1 cellular context compared by ENCODE assay signal in the genomic region with DNA sequence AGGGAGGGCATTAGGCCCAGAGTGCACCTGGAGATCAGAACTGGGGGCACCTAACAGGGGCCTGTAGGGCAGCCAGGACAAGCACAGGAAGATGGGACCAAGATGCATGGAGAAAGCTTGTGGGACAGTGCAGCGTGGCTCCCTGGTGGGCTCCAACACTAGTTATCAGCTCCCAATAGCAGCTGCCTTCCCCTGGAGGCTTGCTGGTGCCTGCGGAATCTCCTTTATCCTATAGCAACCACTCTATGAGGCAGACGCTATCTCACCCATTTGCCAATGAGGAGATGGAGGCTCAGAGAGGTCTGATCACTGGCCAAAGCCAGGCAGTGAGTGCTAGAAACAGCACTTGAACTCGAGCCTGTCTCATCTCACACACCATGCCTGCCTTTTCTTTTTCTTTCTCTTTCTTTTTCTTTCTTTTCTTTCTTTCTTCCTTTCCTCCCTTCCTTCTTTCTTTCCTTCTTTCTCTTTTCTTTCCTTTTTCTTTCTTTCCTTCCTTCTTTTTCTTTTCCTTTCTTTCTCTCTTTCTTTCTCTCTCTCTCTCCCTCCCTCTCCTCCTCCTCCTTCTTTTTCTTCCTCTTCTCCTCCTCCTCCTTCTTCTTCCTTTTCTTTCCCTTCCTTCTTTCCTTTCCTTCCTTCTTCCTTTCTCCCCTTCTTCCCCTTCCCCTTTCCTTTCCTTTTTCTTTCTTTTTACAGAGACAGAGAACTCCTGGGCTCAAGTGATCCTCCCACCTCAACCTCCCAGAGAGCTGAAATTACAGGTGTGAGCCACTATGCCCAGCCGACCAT.
TF ChIP-seq lines count a peak whose summit lies in the region.

No MANE protein-coding gene starts in this region.

TF ChIP-seq in GM23338, 12 proteins besides CTCF, POLR2A, EP300 and RAD21 (continued from another document):
- TF ChIP-seq, protein P1, sequence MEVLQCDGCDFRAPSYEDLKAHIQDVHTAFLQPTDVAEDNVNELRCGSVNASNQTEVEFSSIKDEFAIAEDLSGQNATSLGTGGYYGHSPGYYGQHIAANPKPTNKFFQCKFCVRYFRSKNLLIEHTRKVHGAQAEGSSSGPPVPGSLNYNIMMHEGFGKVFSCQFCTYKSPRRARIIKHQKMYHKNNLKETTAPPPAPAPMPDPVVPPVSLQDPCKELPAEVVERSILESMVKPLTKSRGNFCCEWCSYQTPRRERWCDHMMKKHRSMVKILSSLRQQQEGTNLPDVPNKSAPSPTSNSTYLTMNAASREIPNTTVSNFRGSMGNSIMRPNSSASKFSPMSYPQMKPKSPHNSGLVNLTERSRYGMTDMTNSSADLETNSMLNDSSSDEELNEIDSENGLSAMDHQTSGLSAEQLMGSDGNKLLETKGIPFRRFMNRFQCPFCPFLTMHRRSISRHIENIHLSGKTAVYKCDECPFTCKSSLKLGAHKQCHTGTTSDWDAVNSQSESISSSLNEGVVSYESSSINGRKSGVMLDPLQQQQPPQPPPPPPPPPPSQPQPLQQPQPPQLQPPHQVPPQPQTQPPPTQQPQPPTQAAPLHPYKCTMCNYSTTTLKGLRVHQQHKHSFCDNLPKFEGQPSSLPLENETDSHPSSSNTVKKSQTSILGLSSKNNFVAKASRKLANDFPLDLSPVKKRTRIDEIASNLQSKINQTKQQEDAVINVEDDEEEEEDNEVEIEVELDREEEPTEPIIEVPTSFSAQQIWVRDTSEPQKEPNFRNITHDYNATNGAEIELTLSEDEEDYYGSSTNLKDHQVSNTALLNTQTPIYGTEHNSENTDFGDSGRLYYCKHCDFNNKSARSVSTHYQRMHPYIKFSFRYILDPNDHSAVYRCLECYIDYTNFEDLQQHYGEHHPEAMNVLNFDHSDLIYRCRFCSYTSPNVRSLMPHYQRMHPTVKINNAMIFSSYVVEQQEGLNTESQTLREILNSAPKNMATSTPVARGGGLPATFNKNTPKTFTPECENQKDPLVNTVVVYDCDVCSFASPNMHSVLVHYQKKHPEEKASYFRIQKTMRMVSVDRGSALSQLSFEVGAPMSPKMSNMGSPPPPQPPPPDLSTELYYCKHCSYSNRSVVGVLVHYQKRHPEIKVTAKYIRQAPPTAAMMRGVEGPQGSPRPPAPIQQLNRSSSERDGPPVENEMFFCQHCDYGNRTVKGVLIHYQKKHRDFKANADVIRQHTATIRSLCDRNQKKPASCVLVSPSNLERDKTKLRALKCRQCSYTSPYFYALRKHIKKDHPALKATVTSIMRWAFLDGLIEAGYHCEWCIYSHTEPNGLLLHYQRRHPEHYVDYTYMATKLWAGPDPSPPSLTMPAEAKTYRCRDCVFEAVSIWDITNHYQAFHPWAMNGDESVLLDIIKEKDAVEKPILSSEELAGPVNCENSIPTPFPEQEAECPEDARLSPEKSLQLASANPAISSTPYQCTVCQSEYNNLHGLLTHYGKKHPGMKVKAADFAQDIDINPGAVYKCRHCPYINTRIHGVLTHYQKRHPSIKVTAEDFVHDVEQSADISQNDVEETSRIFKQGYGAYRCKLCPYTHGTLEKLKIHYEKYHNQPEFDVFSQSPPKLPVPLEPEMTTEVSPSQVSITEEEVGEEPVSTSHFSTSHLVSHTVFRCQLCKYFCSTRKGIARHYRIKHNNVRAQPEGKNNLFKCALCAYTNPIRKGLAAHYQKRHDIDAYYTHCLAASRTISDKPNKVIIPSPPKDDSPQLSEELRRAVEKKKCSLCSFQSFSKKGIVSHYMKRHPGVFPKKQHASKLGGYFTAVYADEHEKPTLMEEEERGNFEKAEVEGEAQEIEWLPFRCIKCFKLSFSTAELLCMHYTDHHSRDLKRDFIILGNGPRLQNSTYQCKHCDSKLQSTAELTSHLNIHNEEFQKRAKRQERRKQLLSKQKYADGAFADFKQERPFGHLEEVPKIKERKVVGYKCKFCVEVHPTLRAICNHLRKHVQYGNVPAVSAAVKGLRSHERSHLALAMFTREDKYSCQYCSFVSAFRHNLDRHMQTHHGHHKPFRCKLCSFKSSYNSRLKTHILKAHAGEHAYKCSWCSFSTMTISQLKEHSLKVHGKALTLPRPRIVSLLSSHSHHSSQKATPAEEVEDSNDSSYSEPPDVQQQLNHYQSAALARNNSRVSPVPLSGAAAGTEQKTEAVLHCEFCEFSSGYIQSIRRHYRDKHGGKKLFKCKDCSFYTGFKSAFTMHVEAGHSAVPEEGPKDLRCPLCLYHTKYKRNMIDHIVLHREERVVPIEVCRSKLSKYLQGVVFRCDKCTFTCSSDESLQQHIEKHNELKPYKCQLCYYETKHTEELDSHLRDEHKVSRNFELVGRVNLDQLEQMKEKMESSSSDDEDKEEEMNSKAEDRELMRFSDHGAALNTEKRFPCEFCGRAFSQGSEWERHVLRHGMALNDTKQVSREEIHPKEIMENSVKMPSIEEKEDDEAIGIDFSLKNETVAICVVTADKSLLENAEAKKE (CRISPR knock-in tag; IDR thresholded peaks at IDR 0.05) = no peak
- no peak for TF ChIP-seq JUNB (IDR thresholded peaks at IDR 0.05; ENCODE audit: unreplicated experiment)
TF ChIP-seq in GM23338: peak in this region for 0.
